Comparison of ENCODE assay signal across 1 cellular context in genomic region chr12:120497524-120498150, GRCh38.
TF ChIP-seq lines count a peak whose summit lies in the region.

No MANE protein-coding gene starts in this region.

TF ChIP-seq in K562, 482 proteins besides CTCF, POLR2A, EP300 and RAD21:
- TF ChIP-seq NR2C1 (IDR thresholded peaks at IDR 0.05) (no peak), NR2C1 (tag; IDR thresholded peaks at IDR 0.05) (peak; percentile 40), NR2C2 (CRISPR knock-in tag; IDR thresholded peaks at IDR 0.05) (no peak), NR2C2 (tag; IDR thresholded peaks at IDR 0.05) (peak; percentile 54), POLR2G (IDR thresholded peaks at IDR 0.05; ENCODE audit: low read depth, low read length) (no peak), SNAPC5 (CRISPR knock-in tag; IDR thresholded peaks at IDR 0.05) (no peak), MNT (conservative IDR thresholded peaks at IDR 0.05) (no peak)
